11 cellular contexts compared by ENCODE assay signal in the genomic region with DNA sequence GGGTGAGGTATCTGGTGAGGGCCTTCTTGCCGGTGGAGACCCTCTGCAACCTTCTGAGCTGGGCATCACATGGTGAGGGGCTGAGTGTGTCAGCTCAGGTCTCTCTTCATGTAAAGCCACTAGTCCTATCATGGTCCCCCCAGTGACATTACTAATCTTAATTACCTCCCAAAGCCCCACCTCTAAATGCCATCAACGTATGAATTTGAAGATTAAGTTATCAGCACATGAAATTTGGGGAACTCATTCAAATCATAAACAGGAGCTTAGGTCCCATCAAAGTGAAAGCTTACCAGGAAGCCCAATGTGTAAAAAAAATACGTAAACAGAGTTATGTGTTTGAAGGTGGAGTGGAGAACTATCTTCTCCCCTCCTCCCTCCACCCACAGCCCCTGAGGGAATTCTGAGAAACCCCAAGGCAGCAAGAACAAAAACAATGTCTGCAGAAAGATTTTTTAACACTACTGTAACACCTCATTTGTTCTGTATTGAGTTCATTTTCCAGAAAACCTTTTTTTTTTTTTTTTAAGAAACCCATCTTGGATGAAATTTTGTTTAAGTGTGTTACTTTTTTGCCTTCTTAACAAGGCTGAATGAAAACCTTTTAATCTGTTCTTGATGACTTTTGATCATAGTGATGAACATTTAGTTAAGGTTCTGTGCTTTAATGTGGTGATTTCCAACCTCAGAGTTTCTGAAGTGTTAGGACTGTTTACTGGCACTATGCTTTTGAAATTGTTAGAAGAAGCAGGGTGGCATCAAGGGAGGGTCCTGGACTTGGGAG. TPM values are rescaled to one million over a fixed set of nuclear protein-coding genes. Genes with fewer than 3 reads are reported as not detected.
DNase-seq lines count a peak whose midpoint lies in the region; ATAC-seq and TF ChIP-seq lines count a peak whose summit lies in the region.
"Had no signal": no experiment of that assay in that cellular context is flagged by ENCODE, and none has a peak within 500 bp of the region (broad histone marks: within the 10 kb centered on the region; RNA-seq: fewer than 3 reads in every experiment).

No MANE protein-coding gene starts in this region.

- TF ChIP-seq CTCF in astrocyte of the spinal cord (IDR thresholded peaks at IDR 0.05; ENCODE audit: low read depth, low read length) (no peak), transverse colon (IDR thresholded peaks at IDR 0.05) (no peak)

- no peaks in the 10 kb centered on the region for H3K27me3 ChIP-seq in transverse colon
- H3K27me3 ChIP-seq: cardiac muscle cell had no signal

- TF ChIP-seq EP300 in transverse colon (IDR thresholded peaks at IDR 0.05; ENCODE audit: low read depth), result no peak

- H3K4me3 ChIP-seq in astrocyte of the spinal cord (ENCODE audit: low read depth, low read length) (no peak overlapping the region), transverse colon (no peak overlapping the region)
- H3K4me3 ChIP-seq: cardiac muscle cell had no signal

- DNase-seq in stimulated activated CD4-positive, alpha-beta T cell treated with anti-CD3 and anti-CD28 coated beads, Interleukin-15, amount 100 ng/mL, for 48 hours (ENCODE audit: low read depth in 2 of 2), result peak; percentile 6 to 32
- no peak for DNase-seq in stimulated activated CD4-positive, alpha-beta T cell treated with anti-CD3 and anti-CD28 coated beads, Interleukin-2, amount 100 ng/mL, for 48 hours
- DNase-seq in astrocyte of the spinal cord (ENCODE audit: low read depth, low spot score) (peak; percentile 18), transverse colon (no peak), NCI-H524 (lab: John Stamatoyannopoulos, UW) (no peak), retina (no peak)
- DNase-seq: SHP77 treated with DMSO at 0.1 percent for 48 hours had no signal

- no peaks in the 10 kb centered on the region for H3K9me3 ChIP-seq in transverse colon

- no peak for TF ChIP-seq POLR2A in transverse colon (IDR thresholded peaks at IDR 0.05)

- ATAC-seq in HG03442 (IDR thresholded peaks at IDR 0.05; ENCODE audit: unreplicated experiment) (peak; percentile 48), HG03139 (IDR thresholded peaks at IDR 0.05; ENCODE audit: unreplicated experiment) (no peak)

- WGBS in transverse colon (ENCODE audit: low coverage in 1 of 2), 2 donors, result 42 to 45% methylated on average over 2 to 3 of the region's 3 CpGs

- intact Hi-C loops in transverse colon (cut with DNase I; ENCODE audit: low total_unique reads), result no loop called here

- H3K27ac ChIP-seq in transverse colon, result peak overlapping the region in 3 of 4 donors; percentile 17 to 69 (median 41)
- H3K27ac ChIP-seq: cardiac muscle cell, HL-60 had no signal

- in situ Hi-C loops in astrocyte of the spinal cord (cut with HindIII; ENCODE audit: low sequenced_read_pairs) (no loop called here), transverse colon (cut with MboI; ENCODE audit: low pct_ligation_motif_present in 1 of 4, low pct_unique_long_range_greater_than_20kb in 1 of 4, low sequenced_read_pairs in 3 of 4) (no loop called here)

- H3K4me1 ChIP-seq in transverse colon, result peaks cover 5 to 38% (median 21%) of the 10 kb centered on the region in 4 donors

- H3K36me3 ChIP-seq in transverse colon, result no peaks in the 10 kb centered on the region
- H3K36me3 ChIP-seq: cardiac muscle cell had no signal

RNA-seq across cellular contexts. Expression of a gene that starts 19.1 kb away (rescaled TPM):
- total RNA-seq in transverse colon, result 10 to 100 TPM; 26.3 to 94.1 (median 57.0) TPM

Comparison
In these comparisons a context has a peak if more than half of its experiments do, and no peak if none do; other contexts are left out.
1. DNase-seq: peak in stimulated activated CD4-positive, alpha-beta T cell treated with anti-CD3 and anti-CD28 coated beads, Interleukin-15, amount 100 ng/mL, for 48 hours (2 of 2) and astrocyte of the spinal cord (single experiment); none in stimulated activated CD4-positive, alpha-beta T cell treated with anti-CD3 and anti-CD28 coated beads, Interleukin-2, amount 100 ng/mL, for 48 hours (0 of 2), transverse colon (single experiment), NCI-H524 (0 of 2) and retina (single experiment).